Comparison of ENCODE assay signal across 9 cellular contexts in genomic region chr6:129882510-129883023, GRCh38.
DNase-seq lines count a peak whose midpoint lies in the region; ATAC-seq lines count a peak whose summit lies in the region.
"Had no signal": no experiment of that assay in that cellular context is flagged by ENCODE, and none has a peak within 500 bp of the region (broad histone marks: within the 10 kb centered on the region; RNA-seq: fewer than 3 reads in every experiment).

No MANE protein-coding gene starts in this region.

- peaks cover 7% of the 10 kb centered on the region for H3K4me1 Mint-ChIP-seq in central memory CD8-positive, alpha-beta T cell
- H3K4me1 Mint-ChIP-seq: brain had no signal

- H3K27ac Mint-ChIP-seq in central memory CD8-positive, alpha-beta T cell (ENCODE audit: low read depth), result peak overlapping the region; percentile 68
- H3K27ac Mint-ChIP-seq: brain had no signal

- H3K4me3 Mint-ChIP-seq in central memory CD8-positive, alpha-beta T cell, result no peak overlapping the region
- H3K4me3 Mint-ChIP-seq: brain had no signal

- peaks cover 21% of the 10 kb centered on the region for H3K27me3 Mint-ChIP-seq in central memory CD8-positive, alpha-beta T cell

- DNase-seq in central memory CD8-positive, alpha-beta T cell (ENCODE audit: low spot score in 2 of 2), result no peak
- no peak for DNase-seq in GM19238 (ENCODE audit: insufficient read length, low spot score)
- DNase-seq in NCI-H774 (lab: John Stamatoyannopoulos, UW), result no peak
- DNase-seq in pons (ENCODE audit: low spot score), result no peak
- DNase-seq: stimulated activated CD4-positive, alpha-beta T cell treated with anti-CD3 and anti-CD28 coated beads, Interleukin-1b, Interleukin-23, amount 100 ng/mL, for 48 hours had no signal

- ATAC-seq in GM18870 (IDR thresholded peaks at IDR 0.05; ENCODE audit: unreplicated experiment) (peak; percentile 97), GM21529 (IDR thresholded peaks at IDR 0.05; ENCODE audit: unreplicated experiment) (peak; percentile 93), HG03280 (IDR thresholded peaks at IDR 0.05; ENCODE audit: unreplicated experiment) (peak; percentile 93)
- ATAC-seq in central memory CD8-positive, alpha-beta T cell (replicated peaks; ENCODE audit: extremely low read depth, poor library complexity, severe bottlenecking), result no peak

- no peaks in the 10 kb centered on the region for H3K36me3 Mint-ChIP-seq in central memory CD8-positive, alpha-beta T cell (ENCODE audit: insufficient read depth)
- H3K36me3 Mint-ChIP-seq: brain had no signal

- H3K9me3 Mint-ChIP-seq in central memory CD8-positive, alpha-beta T cell, result peaks cover 6% of the 10 kb centered on the region
